12 cellular contexts compared by ENCODE assay signal in genomic region chr1:240169188-240169587, GRCh38.
DNase-seq lines count a peak whose midpoint lies in the region; ATAC-seq and TF ChIP-seq lines count a peak whose summit lies in the region.
"Had no signal": no experiment of that assay in that cellular context is flagged by ENCODE, and none has a peak within 500 bp of the region (broad histone marks: within the 10 kb centered on the region; RNA-seq: fewer than 3 reads in every experiment).

No MANE protein-coding gene starts in this region.

- no peaks in the 10 kb centered on the region for H3K79me2 ChIP-seq in H9 (ENCODE audit: insufficient read depth, low read length)

- POLR2A ChIA-PET in AG04450 (lab: Yijun Ruan, JAX): no interaction called here

- no peak overlapping the region for H3K14ac ChIP-seq in H9 (ENCODE audit: insufficient read depth, low read length)

- no peaks in the 10 kb centered on the region for H3K4me1 Mint-ChIP-seq in H9
- no peaks in the 10 kb centered on the region for H3K4me1 Mint-ChIP-seq in activated naive CD8-positive, alpha-beta T cell treated with anti-CD3 and anti-CD28 coated beads, Interleukin-2, amount 50 U/mL, for 24 hours
- H3K4me1 Mint-ChIP-seq: activated naive CD8-positive, alpha-beta T cell treated with anti-CD3 and anti-CD28 coated beads for 36 hours had no signal

- DNase-seq in AG04450 (ENCODE audit: low read depth, low spot score) (no peak), H9 (no peak), RPMI7951 (ENCODE audit: low read depth) (peak; percentile 15), fibroblast of the aortic adventitia (ENCODE audit: low read depth) (peak; percentile 49), DMS153 (lab: John Stamatoyannopoulos, UW) (no peak), NCI-H2227 treated with DMSO at 0.1 percent for 48 hours (lab: John Stamatoyannopoulos, UW) (no peak)
- DNase-seq in activated naive CD8-positive, alpha-beta T cell treated with anti-CD3 and anti-CD28 coated beads, Interleukin-2, amount 50 U/mL, for 24 hours: no peak
- DNase-seq: activated naive CD8-positive, alpha-beta T cell treated with anti-CD3 and anti-CD28 coated beads for 36 hours; DMS79 treated with DMSO at 0.1 percent for 48 hours; left ventricle myocardium superior had no signal

- 0 out of 7 replicates have a peak, but pooled peaks cover 0 to 8% (median 0%) of the 10 kb centered on the region in 3 experiments for H3K36me3 Mint-ChIP-seq in H9 (ENCODE audit: insufficient read depth in 1 of 3, low read depth in 3 of 3)
- no peaks in the 10 kb centered on the region for H3K36me3 Mint-ChIP-seq in activated naive CD8-positive, alpha-beta T cell treated with anti-CD3 and anti-CD28 coated beads, Interleukin-2, amount 50 U/mL, for 24 hours (ENCODE audit: low read depth)
- H3K36me3 Mint-ChIP-seq: activated naive CD8-positive, alpha-beta T cell treated with anti-CD3 and anti-CD28 coated beads for 36 hours had no signal

- H3K4me3 ChIP-seq in AG04450 (ENCODE audit: low read depth, low read length) (no peak overlapping the region), fibroblast of the aortic adventitia (ENCODE audit: low read depth, low read length) (no peak overlapping the region)

- no peak overlapping the region for H3K4ac ChIP-seq in H9 (ENCODE audit: low read depth, low read length)

- H3K9me3 ChIP-seq in AG04450 (ENCODE audit: control insufficient read depth, insufficient read depth, low read length) (peaks cover 4% of the 10 kb centered on the region; the same call in 1 of the 2 replicates), H9 (ENCODE audit: control insufficient read depth, low read depth, low read length) (no peaks in the 10 kb centered on the region)

- no peak overlapping the region for H2AK5ac ChIP-seq in H9 (ENCODE audit: insufficient read length, low read length)

- no peak overlapping the region for H4K91ac ChIP-seq in H9 (ENCODE audit: insufficient read length, low read depth, low read length)

- H3K27ac Mint-ChIP-seq in H9: no peak overlapping the region
- H3K27ac Mint-ChIP-seq in activated naive CD8-positive, alpha-beta T cell treated with anti-CD3 and anti-CD28 coated beads, Interleukin-2, amount 50 U/mL, for 24 hours: no peak overlapping the region
- H3K27ac Mint-ChIP-seq: activated naive CD8-positive, alpha-beta T cell treated with anti-CD3 and anti-CD28 coated beads for 36 hours had no signal

- H3K4me1 ChIP-seq in H9 (ENCODE audit: insufficient read depth, low read length): no peaks in the 10 kb centered on the region

- no peak overlapping the region for H2AFZ ChIP-seq in H9 (ENCODE audit: low read length)

- TF ChIP-seq CTCF in AG04450 (IDR thresholded peaks at IDR 0.05; ENCODE audit: low read depth, low read length) (peak; percentile 40), H9 (conservative IDR thresholded peaks at IDR 0.05) (peak; percentile 53), fibroblast of the aortic adventitia (IDR thresholded peaks at IDR 0.05; ENCODE audit: insufficient read depth, low read length) (peak; percentile 41)

- CTCF ChIA-PET in AG04450 (lab: Charles Lee): interaction anchor here (0.9 to 14.0 kb wide), 9 partner anchors 11 to 142 kb away, joined by 3 to 112 read pairs (median 6); no protein-coding TSS in a partner anchor

- H3K56ac ChIP-seq in H9 (ENCODE audit: insufficient read length, low read depth, low read length): no peak overlapping the region

- no peaks in the 10 kb centered on the region for H3K27me3 ChIP-seq in AG04450 (ENCODE audit: control insufficient read depth, insufficient read depth, low read length)
- no peaks in the 10 kb centered on the region for H3K27me3 ChIP-seq in H9 (ENCODE audit: insufficient read depth, low read length)

- no peak overlapping the region for H3K4me2 ChIP-seq in H9 (ENCODE audit: insufficient read depth, insufficient read length, low read length)

- H3K23me2 ChIP-seq in H9 (ENCODE audit: insufficient read length, low read depth, low read length, poor library complexity, severe bottlenecking): no peaks in the 10 kb centered on the region

- no peak for ATAC-seq in activated naive CD8-positive, alpha-beta T cell treated with anti-CD3 and anti-CD28 coated beads, Interleukin-2, amount 50 U/mL, for 24 hours
- ATAC-seq in GM19023 (IDR thresholded peaks at IDR 0.05; ENCODE audit: unreplicated experiment): no peak
- ATAC-seq: HepG2, left ventricle myocardium superior had no signal

- H4K8ac ChIP-seq in H9 (replicated peaks; ENCODE audit: insufficient read length, low read depth, low read length): no peak overlapping the region

- H2BK12ac ChIP-seq in H9 (ENCODE audit: insufficient read length, low read depth, low read length): no peak overlapping the region

- no peak overlapping the region for H3K9ac ChIP-seq in H9 (ENCODE audit: extremely low read depth, insufficient read length, low read length)

- H3K79me1 ChIP-seq in H9 (ENCODE audit: insufficient read depth, low read depth, low read length, poor library complexity, severe bottlenecking): no peaks in the 10 kb centered on the region

- H3K9me3 Mint-ChIP-seq in H9: peaks cover 12 to 14% of the 10 kb centered on the region in 2 experiments; a peak in 4 of 5 replicates
- H3K9me3 Mint-ChIP-seq in activated naive CD8-positive, alpha-beta T cell treated with anti-CD3 and anti-CD28 coated beads, Interleukin-2, amount 50 U/mL, for 24 hours: peaks cover 11% of the 10 kb centered on the region

- no CpG with 5 or more reads among the region's 7 CpGs for WGBS in H9 (ENCODE audit: extremely low coverage, insufficient read length, low lambda C conversion rate)

- H2BK120ac ChIP-seq in H9 (ENCODE audit: low read depth, low read length, poor library complexity, severe bottlenecking): no peak overlapping the region

- no peaks in the 10 kb centered on the region for H3K27me3 Mint-ChIP-seq in H9 (ENCODE audit: low read depth)
- H3K27me3 Mint-ChIP-seq in activated naive CD8-positive, alpha-beta T cell treated with anti-CD3 and anti-CD28 coated beads, Interleukin-2, amount 50 U/mL, for 24 hours: no peaks in the 10 kb centered on the region

- no peak overlapping the region for H2BK15ac ChIP-seq in H9 (ENCODE audit: low read depth, low read length)

- H3K4me3 Mint-ChIP-seq in H9: no peak overlapping the region
- no peak overlapping the region for H3K4me3 Mint-ChIP-seq in activated naive CD8-positive, alpha-beta T cell treated with anti-CD3 and anti-CD28 coated beads, Interleukin-2, amount 50 U/mL, for 24 hours
- H3K4me3 Mint-ChIP-seq: activated naive CD8-positive, alpha-beta T cell treated with anti-CD3 and anti-CD28 coated beads for 36 hours had no signal

- no peak overlapping the region for H3K23ac ChIP-seq in H9 (ENCODE audit: insufficient read length, low read depth, low read length)

- H3T11ph ChIP-seq in H9 (ENCODE audit: low read length): no peak overlapping the region

- no peak overlapping the region for H4K5ac ChIP-seq in H9 (ENCODE audit: insufficient read length, low read depth, low read length)

- H2BK5ac ChIP-seq in H9 (ENCODE audit: insufficient read length, low read length): no peak overlapping the region

- H2BK20ac ChIP-seq in H9 (ENCODE audit: low read depth, low read length, poor library complexity, severe bottlenecking): no peak overlapping the region

- H3K27ac ChIP-seq in AG04450 (ENCODE audit: low read depth, low read length): no peak overlapping the region
- H3K27ac ChIP-seq in H9 (ENCODE audit: insufficient read length, low read depth, low read length): no peak overlapping the region

- H3K18ac ChIP-seq in H9 (ENCODE audit: insufficient read length, low read depth, low read length): no peak overlapping the region

- no peaks in the 10 kb centered on the region for H4K20me1 ChIP-seq in H9 (ENCODE audit: control insufficient read depth, insufficient read depth, insufficient read length)

Comparison
In these comparisons a context has a peak if more than half of its experiments do, and no peak if none do; other contexts are left out.
1. DNase-seq: peak in RPMI7951 (single experiment) and fibroblast of the aortic adventitia (single experiment); none in AG04450 (single experiment), H9 (single experiment), DMS153 (single experiment), activated naive CD8-positive, alpha-beta T cell treated with anti-CD3 and anti-CD28 coated beads, Interleukin-2, amount 50 U/mL, for 24 hours (single experiment) and NCI-H2227 treated with DMSO at 0.1 percent for 48 hours (single experiment).
2. Peak in every context shown above with its lines, with median percentiles within 50 percentile points of each other: CTCF ChIP-seq.